19 cellular contexts compared by ENCODE assay signal in genomic region chr16:88888778-88889387, GRCh38. TPM values are rescaled to one million over a fixed set of nuclear protein-coding genes. Genes with fewer than 3 reads are reported as not detected.
DNase-seq lines count a peak whose midpoint lies in the region; ATAC-seq, FAIRE-seq and TF ChIP-seq lines count a peak whose summit lies in the region.
"Had no signal": no experiment of that assay in that cellular context is flagged by ENCODE, and none has a peak within 500 bp of the region (broad histone marks: within the 10 kb centered on the region; RNA-seq: fewer than 3 reads in every experiment).

No MANE protein-coding gene starts in this region.

- peak overlapping the region in 3 of 4 donors; percentile 27 to 47 (median 37) for H3K27ac ChIP-seq in gastroesophageal sphincter
- peak overlapping the region; percentile 61 to 97 (median 74) for H3K27ac ChIP-seq in gastrocnemius medialis
- H3K27ac ChIP-seq: C4-2B, SK-N-MC had no signal

- TF ChIP-seq CTCF in gastroesophageal sphincter (IDR thresholded peaks at IDR 0.05) (no peak), gastrocnemius medialis (IDR thresholded peaks at IDR 0.05 in 4 of 5, conservative IDR thresholded peaks at IDR 0.05 in 1 of 5) (no peak)

- H3K36me3 ChIP-seq in gastroesophageal sphincter (peaks cover 0 to 26% of the 10 kb centered on the region in 2 donors), gastrocnemius medialis (peaks cover 0 to 35% of the 10 kb centered on the region in 2 donors)

- H3K4me1 ChIP-seq in gastroesophageal sphincter (peaks cover 0 to 25% (median 14%) of the 10 kb centered on the region in 3 donors), gastrocnemius medialis (peaks cover 65 to 67% of the 10 kb centered on the region in 2 donors)

- WGBS in gastroesophageal sphincter (ENCODE audit: low coverage in 1 of 2), 2 donors = 80 to 81% methylated on average over 1 to 10 of the region's 27 CpGs

- no peak for ATAC-seq in gastroesophageal sphincter
- ATAC-seq in gastrocnemius medialis = no peak
- ATAC-seq: activated T-helper 17 cell treated with anti-CD3 and anti-CD28 coated beads, Interleukin-2, amount 50 U/mL, for 72 hours; natural killer cell treated with Interleukin-12 subunit alpha and Interleukin-12 subunit beta and Interleukin-15 and Interleukin-18, amount 100 ng/mL, for 72 hours had no signal

- in situ Hi-C loops in gastrocnemius medialis (cut with MboI; ENCODE audit: low sequenced_read_pairs in 4 of 4) = no loop called here

- H3K4me3 ChIP-seq in gastroesophageal sphincter (no peak overlapping the region), gastrocnemius medialis (no peak overlapping the region)
- H3K4me3 ChIP-seq: SK-N-MC had no signal

- intact Hi-C loops in gastrocnemius medialis (cut with DNase I; ENCODE audit: low total_unique reads) = loop anchor here (5.0 kb wide), 1 partner anchor 53 kb away; no protein-coding TSS in a partner anchor

- H3K27me3 ChIP-seq in gastroesophageal sphincter (peaks cover 13% of the 10 kb centered on the region), gastrocnemius medialis (no peaks in the 10 kb centered on the region)

- no peak for TF ChIP-seq POLR2A in gastroesophageal sphincter (IDR thresholded peaks at IDR 0.05)
- no peak for TF ChIP-seq POLR2A in gastrocnemius medialis (IDR thresholded peaks at IDR 0.05)
- TF ChIP-seq POLR2A in GM12891 (IDR thresholded peaks at IDR 0.05; ENCODE audit: low read depth, low read length) = no peak

- no peak for FAIRE-seq in GM12891 (lab: Jason Lieb, UNC)
- FAIRE-seq: TTC549 had no signal

- TF ChIP-seq EP300 in gastroesophageal sphincter (IDR thresholded peaks at IDR 0.05) = no peak

- no peaks in the 10 kb centered on the region for H3K9me3 ChIP-seq in gastroesophageal sphincter
- H3K9me3 ChIP-seq in gastrocnemius medialis = no peaks in the 10 kb centered on the region

- DNase-seq in DMS153 treated with DMSO at 0.1 percent for 48 hours (lab: John Stamatoyannopoulos, UW; ENCODE audit: unreplicated experiment) = peak; percentile 19
- DNase-seq in NCI-H1694 treated with DMSO at 0.1 percent for 48 hours (lab: John Stamatoyannopoulos, UW) = peak; percentile 58
- no peak for DNase-seq in gastrocnemius medialis
- no peak for DNase-seq in mesenteric fat pad (ENCODE audit: low spot score)
- DNase-seq in GM12891 (ENCODE audit: insufficient read length, low spot score) = no peak
- no peak for DNase-seq in NAMALWA (ENCODE audit: low spot score)
- DNase-seq: activated CD4-positive, alpha-beta memory T cell treated with anti-CD3 and anti-CD28 coated beads, Interleukin-2, amount 10 ng/mL, durations not matched to agents 7 days and 5 days; central memory CD4-positive, alpha-beta T cell; effector CD8-positive, alpha-beta T cell; substantia nigra had no signal

TF ChIP-seq in GM12891, 5 proteins besides CTCF, POLR2A, EP300 and RAD21:
- no peak for TF ChIP-seq PAX5 (IDR thresholded peaks at IDR 0.05; ENCODE audit: insufficient read depth, low read length, severe bottlenecking)
- no peak for TF ChIP-seq POLR2AphosphoS5 (IDR thresholded peaks at IDR 0.05; ENCODE audit: low read depth, low read length)
- no peak for TF ChIP-seq SPI1 (IDR thresholded peaks at IDR 0.05; ENCODE audit: low read depth, low read length)
- no peak for TF ChIP-seq POU2F2 (IDR thresholded peaks at IDR 0.05; ENCODE audit: low read depth, low read length)

RNA-seq across cellular contexts. Expression of gene PABPN1L, which starts 22.4 kb away (rescaled TPM):
- total RNA-seq in gastroesophageal sphincter = under 1 TPM in 1 of 4 donors, not detected in 3; 0.54 TPM
- not detected for total RNA-seq in gastrocnemius medialis
- total RNA-seq in mesenteric fat pad = not detected
- not detected for polyA plus RNA-seq in GM12891 (2012; ENCODE audit: low read depth, missing spikeins)
- total RNA-seq: activated CD4-positive, alpha-beta memory T cell treated with anti-CD3 and anti-CD28 coated beads, Interleukin-2, amount 10 ng/mL, durations not matched to agents 7 days and 5 days; activated T-helper 17 cell treated with anti-CD3 and anti-CD28 coated beads, Interleukin-2, amount 50 U/mL, for 72 hours; Daoy; MCF 10A; natural killer cell treated with Interleukin-12 subunit alpha and Interleukin-12 subunit beta and Interleukin-15 and Interleukin-18, amount 100 ng/mL, for 72 hours had no signal
- polyA plus RNA-seq: liver had no signal

RNA-seq across cellular contexts. Expression of gene TRAPPC2L, which starts 32.0 kb away (rescaled TPM):
- total RNA-seq in gastroesophageal sphincter = 10 to 100 TPM; 18.7 to 40.0 (median 21.5) TPM
- total RNA-seq in gastrocnemius medialis = 10 to 100 TPM; 17.8 to 27.9 (median 20.5) TPM
- 39.9 TPM for total RNA-seq in mesenteric fat pad
- 81.3 TPM for polyA plus RNA-seq in GM12891 (2012; ENCODE audit: low read depth, missing spikeins)

RNA-seq across cellular contexts. Expression of gene GALNS, which starts 32.1 kb away (rescaled TPM):
- total RNA-seq in gastroesophageal sphincter (10 to 100 TPM in 3 of 4 donors, 1 to 10 TPM in 1; 4.2 to 29.4 (median 15.6) TPM), gastrocnemius medialis (10 to 100 TPM in 2 of 4 donors, 1 to 10 TPM in 2; 8.8 to 14.7 (median 10.0) TPM), mesenteric fat pad (28.6 TPM)
- 7.4 TPM for polyA plus RNA-seq in GM12891 (2012; ENCODE audit: low read depth, missing spikeins)

Comparison
In these comparisons a context has a peak if more than half of its experiments do, and no peak if none do; other contexts are left out.
1. DNase-seq: peak in DMS153 treated with DMSO at 0.1 percent for 48 hours (single experiment) and NCI-H1694 treated with DMSO at 0.1 percent for 48 hours (single experiment); none in gastrocnemius medialis (0 of 2), mesenteric fat pad (single experiment), GM12891 (single experiment) and NAMALWA (single experiment).